1 cellular context compared by ENCODE assay signal in genomic region chr4:157576671-157577070, GRCh38.
TF ChIP-seq lines count a peak whose summit lies in the region.

No MANE protein-coding gene starts in this region.

TF ChIP-seq in GM23338, 12 proteins besides CTCF, POLR2A, EP300 and RAD21 (continued from another document):
- TF ChIP-seq REST (IDR thresholded peaks at IDR 0.05; ENCODE audit: unreplicated experiment) (no peak), NANOG (IDR thresholded peaks at IDR 0.05; ENCODE audit: borderline replicate concordance) (no peak), ETS1 (IDR thresholded peaks at IDR 0.05) (no peak), ZNF462 (CRISPR knock-in tag; IDR thresholded peaks at IDR 0.05) (no peak), POLR2AphosphoS5 (IDR thresholded peaks at IDR 0.05; ENCODE audit: low read depth) (no peak)
